Comparison of ENCODE assay signal across 13 cellular contexts in genomic region chr9:75131700-75132099, GRCh38.
"Had no signal": no experiment of that assay in that cellular context is flagged by ENCODE, and none has a peak within 500 bp of the region (broad histone marks: within the 10 kb centered on the region; RNA-seq: fewer than 3 reads in every experiment).

No MANE protein-coding gene starts in this region.

- DNase-seq: activated CD8-positive, alpha-beta memory T cell treated with anti-CD3 and anti-CD28 coated beads, Interleukin-2, amount 50 U/mL, for 48 hours; activated CD8-positive, alpha-beta T cell treated with anti-CD3 and anti-CD28 coated beads, Interleukin-2, amount 10 ng/mL, durations not matched to agents 7 days and 5 days; aorta; foreskin melanocyte; left lung; pancreas; SIG-M5; stimulated activated CD4-positive, alpha-beta T cell treated with anti-CD3 and anti-CD28 coated beads, Interleukin-4, amount 100 ng/mL, for 4 hours; tibial artery had no signal

- H3K27ac Mint-ChIP-seq: activated CD8-positive, alpha-beta T cell treated with anti-CD3 and anti-CD28 coated beads, Interleukin-2, amount 10 ng/mL, durations not matched to agents 7 days and 5 days; activated naive CD4-positive, alpha-beta T cell treated with anti-CD3 and anti-CD28 coated beads, Interleukin-2, amount 50 U/mL, for 72 hours; neural progenitor cell had no signal

- ATAC-seq: activated CD8-positive, alpha-beta T cell treated with anti-CD3 and anti-CD28 coated beads, Interleukin-2, amount 10 ng/mL, durations not matched to agents 7 days and 5 days; activated naive CD4-positive, alpha-beta T cell treated with anti-CD3 and anti-CD28 coated beads, Interleukin-2, amount 50 U/mL, for 72 hours; left lung; pancreas had no signal

- H3K9me3 Mint-ChIP-seq: activated naive CD4-positive, alpha-beta T cell treated with anti-CD3 and anti-CD28 coated beads, Interleukin-2, amount 50 U/mL, for 72 hours; neural progenitor cell had no signal

- H3K36me3 Mint-ChIP-seq: neural progenitor cell had no signal

- FAIRE-seq: endothelial cell of umbilical vein, islet of Langerhans, pancreas had no signal

- H3K4me3 Mint-ChIP-seq: activated CD8-positive, alpha-beta T cell treated with anti-CD3 and anti-CD28 coated beads, Interleukin-2, amount 10 ng/mL, durations not matched to agents 7 days and 5 days; neural progenitor cell had no signal
